ENCODE assay signal across 11 cellular contexts in genomic region chr12:6763380-6763779, GRCh38. TPM values are rescaled to one million over a fixed set of nuclear protein-coding genes. Genes with fewer than 3 reads are reported as not detected.
A peak's percentile ranks its signal among the peaks of the same experiment; 100 is the strongest.
DNase-seq lines count a peak whose midpoint lies in the region; ATAC-seq and TF ChIP-seq lines count a peak whose summit lies in the region.
"Had no signal": no experiment of that assay in that cellular context is flagged by ENCODE, and none has a peak within 500 bp of the region (broad histone marks: within the 10 kb centered on the region; RNA-seq: fewer than 3 reads in every experiment).

No MANE protein-coding gene starts in this region.

- TF ChIP-seq CTCF in AG10803 (conservative IDR thresholded peaks at IDR 0.05; ENCODE audit: low read length) (no peak), RWPE2 (IDR thresholded peaks at IDR 0.05; ENCODE audit: poor library complexity, severe bottlenecking) (no peak), fibroblast of villous mesenchyme (IDR thresholded peaks at IDR 0.05; ENCODE audit: insufficient read depth, low read depth, low read length) (no peak), prostate gland (IDR thresholded peaks at IDR 0.05) (no peak)

- H3K4me3 Mint-ChIP-seq in stimulated activated naive B cell treated with anti-CD40 and anti-IgM and Interleukin-4, amounts not matched to agents 10 μg/mL and 1 μg/mL and 100 μg/mL, for 72 hours: no peak overlapping the region

- 37% methylated on average over 4 of the region's 4 CpGs for WGBS in prostate gland

- H3K36me3 ChIP-seq in RWPE2 (ENCODE audit: low read depth) (no peaks in the 10 kb centered on the region), prostate gland (no peaks in the 10 kb centered on the region)

- H3K27ac Mint-ChIP-seq in stimulated activated naive B cell treated with anti-CD40 and anti-IgM and Interleukin-4, amounts not matched to agents 10 μg/mL and 1 μg/mL and 100 μg/mL, for 72 hours: no peak overlapping the region

- peaks cover 18% of the 10 kb centered on the region for H3K4me1 ChIP-seq in RWPE2 (ENCODE audit: insufficient read depth, poor library complexity, severe bottlenecking)
- H3K4me1 ChIP-seq in prostate gland (replicated peaks): peaks cover 6% of the 10 kb centered on the region

- peaks cover 39 to 59% of the 10 kb centered on the region in 2 donors for H3K27me3 Mint-ChIP-seq in stimulated activated naive B cell treated with anti-CD40 and anti-IgM and Interleukin-4, amounts not matched to agents 10 μg/mL and 1 μg/mL and 100 μg/mL, for 72 hours

- peaks cover 29 to 47% of the 10 kb centered on the region in 2 donors for H3K4me1 Mint-ChIP-seq in stimulated activated naive B cell treated with anti-CD40 and anti-IgM and Interleukin-4, amounts not matched to agents 10 μg/mL and 1 μg/mL and 100 μg/mL, for 72 hours

- H3K36me3 Mint-ChIP-seq in stimulated activated naive B cell treated with anti-CD40 and anti-IgM and Interleukin-4, amounts not matched to agents 10 μg/mL and 1 μg/mL and 100 μg/mL, for 72 hours: no peaks in the 10 kb centered on the region

- no peaks in the 10 kb centered on the region for H3K9me3 ChIP-seq in RWPE2 (ENCODE audit: severe bottlenecking)
- no peaks in the 10 kb centered on the region for H3K9me3 ChIP-seq in prostate gland

- no peak for ATAC-seq in RWPE2 (ENCODE audit: low read depth)
- ATAC-seq in GM21423 (IDR thresholded peaks at IDR 0.05; ENCODE audit: unreplicated experiment): no peak
- ATAC-seq in HG02938 (IDR thresholded peaks at IDR 0.05; ENCODE audit: unreplicated experiment): no peak
- no peak for ATAC-seq in stimulated activated naive B cell treated with anti-CD40 and anti-IgM and Interleukin-4, amounts not matched to agents 10 μg/mL and 1 μg/mL and 100 μg/mL, for 72 hours (replicated peaks)

- DNase-seq in AG10803 (ENCODE audit: low read depth) (no peak), RWPE2 (ENCODE audit: low spot score) (no peak), fibroblast of villous mesenchyme (ENCODE audit: low read depth) (no peak), prostate gland (ENCODE audit: low spot score) (no peak), AG08395 (ENCODE audit: low spot score) (no peak)
- no peak for DNase-seq in stimulated activated naive B cell treated with anti-CD40 and anti-IgM and Interleukin-4, amounts not matched to agents 10 μg/mL and 1 μg/mL and 100 μg/mL, for 72 hours
- DNase-seq: activated CD8-positive, alpha-beta memory T cell treated with anti-CD3 and anti-CD28 coated beads for 24 hours had no signal

- intact Hi-C loops in prostate gland (cut with DNase I): no loop called here

- TF ChIP-seq POLR2A in prostate gland (IDR thresholded peaks at IDR 0.05): no peak

- H3K27me3 ChIP-seq in RWPE2 (ENCODE audit: insufficient read depth, poor library complexity, severe bottlenecking) (no peaks in the 10 kb centered on the region), prostate gland (replicated peaks; ENCODE audit: insufficient read depth) (no peaks in the 10 kb centered on the region)

- peak overlapping the region; percentile 35 for H3K4me3 ChIP-seq in AG10803 (ENCODE audit: low read length)
- no peak overlapping the region for H3K4me3 ChIP-seq in RWPE2 (ENCODE audit: severe bottlenecking)
- peak overlapping the region; percentile 51 for H3K4me3 ChIP-seq in fibroblast of villous mesenchyme (ENCODE audit: low read depth, low read length)
- no peak overlapping the region for H3K4me3 ChIP-seq in prostate gland

- H3K27ac ChIP-seq in RWPE2 (ENCODE audit: poor library complexity, severe bottlenecking) (peak overlapping the region; percentile 86), prostate gland (peak overlapping the region; percentile 92 to 99)

- H3K9me3 Mint-ChIP-seq in stimulated activated naive B cell treated with anti-CD40 and anti-IgM and Interleukin-4, amounts not matched to agents 10 μg/mL and 1 μg/mL and 100 μg/mL, for 72 hours: peaks cover 0 to 2% of the 10 kb centered on the region in 2 donors
- H3K9me3 Mint-ChIP-seq: dendritic cell treated with granulocyte-macrophage colony-stimulating factor and Interleukin-4, amounts not matched to agents 40 ng/mL and 50 ng/mL, for 4 days had no signal

RNA-seq across cellular contexts. Expression of gene PTMS, which starts 2.8 kb away (rescaled TPM):
- total RNA-seq in fibroblast of villous mesenchyme: 150 and 167 TPM in 2 replicates
- 100 to 1,000 TPM; 285 to 339 TPM for total RNA-seq in prostate gland

RNA-seq across cellular contexts. Expression of gene LAG3, which starts 8.9 kb away (rescaled TPM):
- total RNA-seq in fibroblast of villous mesenchyme (0.43 and 0.64 TPM in 2 replicates), prostate gland (10 to 100 TPM in 1 of 2 donors, under 1 TPM in 1; 0.73 to 13.1 TPM)

RNA-seq across cellular contexts. Expression of gene MLF2, which starts 10.4 kb away (rescaled TPM):
- 160 and 229 TPM in 2 replicates for total RNA-seq in fibroblast of villous mesenchyme
- total RNA-seq in prostate gland: 100 to 1,000 TPM; 267 to 282 TPM

RNA-seq across cellular contexts. Expression of gene CD4, which starts 25.9 kb away (rescaled TPM):
- total RNA-seq in fibroblast of villous mesenchyme (1.7 and 1.9 TPM in 2 replicates), prostate gland (1 to 10 TPM; 1.6 to 8.6 TPM)
- total RNA-seq: lung microvascular endothelial cell had no signal

RNA-seq across cellular contexts. Expression of gene COPS7A, which starts 39.5 kb away (rescaled TPM):
- total RNA-seq in fibroblast of villous mesenchyme (71.8 and 79.9 TPM in 2 replicates), prostate gland (10 to 100 TPM; 92.0 to 92.6 TPM)

Comparison
In these comparisons a context has a peak if more than half of its experiments do, and no peak if none do; other contexts are left out.
1. H3K4me3 ChIP-seq: peak in AG10803 (single experiment) and fibroblast of villous mesenchyme (single experiment); none in RWPE2 (single experiment) and prostate gland (0 of 2).